In genomic region chr4:145907827-145908226, GRCh38 we compare ENCODE assay signal across 12 cellular contexts.
"Had no signal": no experiment of that assay in that cellular context is flagged by ENCODE, and none has a peak within 500 bp of the region (broad histone marks: within the 10 kb centered on the region; RNA-seq: fewer than 3 reads in every experiment).

No MANE protein-coding gene starts in this region.

- H3K4me3 ChIP-seq: lung, prostate gland had no signal

- H3K9me3 ChIP-seq: prostate gland had no signal

- H3K9me3 Mint-ChIP-seq: activated B cell treated with CpG ODN at 0.5 μM for 24 hours; activated CD4-positive, alpha-beta T cell treated with anti-CD3 and anti-CD28 coated beads, Interleukin-2, amount 10 ng/mL, durations not matched to agents 24 days and 14 days; effector memory CD8-positive, alpha-beta T cell had no signal

- ATAC-seq: effector memory CD8-positive, alpha-beta T cell; naive thymus-derived CD4-positive, alpha-beta T cell had no signal

- H3K27me3 Mint-ChIP-seq: activated B cell treated with CpG ODN at 0.5 μM for 24 hours; activated CD4-positive, alpha-beta T cell treated with anti-CD3 and anti-CD28 coated beads, Interleukin-2, amount 10 ng/mL, durations not matched to agents 24 days and 14 days; effector memory CD8-positive, alpha-beta T cell; naive thymus-derived CD4-positive, alpha-beta T cell; type B pancreatic cell had no signal

- H3K36me3 ChIP-seq: prostate gland had no signal

- DNase-seq: activated B cell treated with CpG ODN at 0.5 μM for 24 hours; activated CD4-positive, alpha-beta T cell treated with anti-CD3 and anti-CD28 coated beads, Interleukin-2, amount 10 ng/mL, durations not matched to agents 24 days and 14 days; activated naive CD4-positive, alpha-beta T cell treated with Interleukin-2 at 50 U/mL for 16 hours; effector memory CD8-positive, alpha-beta T cell; hippocampal formation; left cardiac atrium; naive thymus-derived CD4-positive, alpha-beta T cell; stimulated activated naive CD4-positive, alpha-beta T cell had no signal

- H3K4me3 Mint-ChIP-seq: activated B cell treated with CpG ODN at 0.5 μM for 24 hours; activated CD4-positive, alpha-beta T cell treated with anti-CD3 and anti-CD28 coated beads, Interleukin-2, amount 10 ng/mL, durations not matched to agents 24 days and 14 days; effector memory CD8-positive, alpha-beta T cell; naive thymus-derived CD4-positive, alpha-beta T cell; type B pancreatic cell had no signal

- H3K27ac ChIP-seq: epithelial cell of prostate, prostate gland had no signal

- H3K27ac Mint-ChIP-seq: activated B cell treated with CpG ODN at 0.5 μM for 24 hours; activated CD4-positive, alpha-beta T cell treated with anti-CD3 and anti-CD28 coated beads, Interleukin-2, amount 10 ng/mL, durations not matched to agents 24 days and 14 days; effector memory CD8-positive, alpha-beta T cell; naive thymus-derived CD4-positive, alpha-beta T cell; type B pancreatic cell had no signal
